Comparison of ENCODE assay signal across 10 cellular contexts in genomic region chr3:177144922-177145321, GRCh38. TPM values are rescaled to one million over a fixed set of nuclear protein-coding genes. Genes with fewer than 3 reads are reported as not detected.
DNase-seq lines count a peak whose midpoint lies in the region; ATAC-seq lines count a peak whose summit lies in the region.
"Had no signal": no experiment of that assay in that cellular context is flagged by ENCODE, and none has a peak within 500 bp of the region (broad histone marks: within the 10 kb centered on the region; RNA-seq: fewer than 3 reads in every experiment).

No MANE protein-coding gene starts in this region.

- H3K27ac Mint-ChIP-seq in effector memory CD8-positive, alpha-beta T cell, result peak overlapping the region; percentile 87 to 92

- DNase-seq in Daoy (ENCODE audit: low read depth) (peak; percentile 30), NCI-H69 (lab: John Stamatoyannopoulos, UW) (no peak), NCI-H2227 treated with DMSO at 0.1 percent for 48 hours (lab: John Stamatoyannopoulos, UW) (no peak), KG1 (lab: John Stamatoyannopoulos, UW) (no peak), SW480 (ENCODE audit: low spot score) (no peak)
- DNase-seq in effector memory CD8-positive, alpha-beta T cell, result peak in 1 of 3 experiments; percentile 9
- DNase-seq: mesenchymal stem cell had no signal

- no peaks in the 10 kb centered on the region for H3K27me3 Mint-ChIP-seq in effector memory CD8-positive, alpha-beta T cell

- peaks cover 4% of the 10 kb centered on the region for H3K36me3 Mint-ChIP-seq in effector memory CD8-positive, alpha-beta T cell (ENCODE audit: insufficient read depth)

- H3K4me1 Mint-ChIP-seq in effector memory CD8-positive, alpha-beta T cell (ENCODE audit: low read depth in 2 of 2), result peaks cover 35 to 52% of the 10 kb centered on the region in 2 donors

- peak overlapping the region; percentile 76 to 78 for H3K4me3 Mint-ChIP-seq in effector memory CD8-positive, alpha-beta T cell

- peak; percentile 67 for ATAC-seq in GM19463 (IDR thresholded peaks at IDR 0.05; ENCODE audit: unreplicated experiment)
- ATAC-seq in HG03571 (IDR thresholded peaks at IDR 0.05; ENCODE audit: unreplicated experiment), result peak; percentile 48
- ATAC-seq in effector memory CD8-positive, alpha-beta T cell (replicated peaks), result peak; percentile 90
- ATAC-seq: HCT116 had no signal

- no peaks in the 10 kb centered on the region for H3K9me3 Mint-ChIP-seq in effector memory CD8-positive, alpha-beta T cell

RNA-seq across cellular contexts. Expression of gene TBL1XR1, which starts 52.4 kb away (rescaled TPM):
- total RNA-seq in Daoy (2014; rRNA removed; shearing (Covaris generic)), result 88.4 and 100 TPM in 2 replicates
